Comparison of ENCODE assay signal across 20 cellular contexts in genomic region chr6:119344306-119344705, GRCh38. TPM values are rescaled to one million over a fixed set of nuclear protein-coding genes. Genes with fewer than 3 reads are reported as not detected.
DNase-seq lines count a peak whose midpoint lies in the region; ATAC-seq and TF ChIP-seq lines count a peak whose summit lies in the region.
"Had no signal": no experiment of that assay in that cellular context is flagged by ENCODE, and none has a peak within 500 bp of the region (broad histone marks: within the 10 kb centered on the region; RNA-seq: fewer than 3 reads in every experiment).

No MANE protein-coding gene starts in this region.

- H3K4me3 ChIP-seq in right cardiac atrium (ENCODE audit: low read length) (no peak overlapping the region), left lung (no peak overlapping the region)

- H3K4me1 ChIP-seq in right cardiac atrium (ENCODE audit: control insufficient read depth, insufficient read depth, low read length) (peaks cover 7% of the 10 kb centered on the region), left lung (peaks cover 19 to 84% of the 10 kb centered on the region in 2 donors)

- H3K9me3 Mint-ChIP-seq in activated T-helper 17 cell treated with anti-CD3 and anti-CD28 coated beads, Interleukin-2, amount 50 U/mL, for 72 hours: no peaks in the 10 kb centered on the region
- H3K9me3 Mint-ChIP-seq: activated naive CD8-positive, alpha-beta T cell treated with anti-CD3 and anti-CD28 coated beads, Interleukin-2, amount 10 ng/mL, durations not matched to agents 7 days and 5 days had no signal

- no peak for TF ChIP-seq CTCF in left lung (IDR thresholded peaks at IDR 0.05)

- H3K27ac Mint-ChIP-seq in activated T-helper 17 cell treated with anti-CD3 and anti-CD28 coated beads, Interleukin-2, amount 50 U/mL, for 72 hours: no peak overlapping the region
- H3K27ac Mint-ChIP-seq: activated naive CD8-positive, alpha-beta T cell treated with anti-CD3 and anti-CD28 coated beads, Interleukin-2, amount 10 ng/mL, durations not matched to agents 7 days and 5 days had no signal

- H3K27me3 Mint-ChIP-seq in activated T-helper 17 cell treated with anti-CD3 and anti-CD28 coated beads, Interleukin-2, amount 50 U/mL, for 72 hours: no peaks in the 10 kb centered on the region
- H3K27me3 Mint-ChIP-seq: activated naive CD8-positive, alpha-beta T cell treated with anti-CD3 and anti-CD28 coated beads, Interleukin-2, amount 10 ng/mL, durations not matched to agents 7 days and 5 days had no signal

- intact Hi-C loops in right cardiac atrium (cut with DNase I): no loop called here
- intact Hi-C loops in Right ventricle myocardium inferior (cut with DNase I): loop anchor here (10.0 kb wide), 1 partner anchor 200 kb away; no protein-coding TSS in a partner anchor
- intact Hi-C loops in left lung (cut with DNase I): no loop called here

- no peaks in the 10 kb centered on the region for H3K9me3 ChIP-seq in right cardiac atrium (ENCODE audit: control insufficient read depth, low read length)
- H3K9me3 ChIP-seq in left lung: no peaks in the 10 kb centered on the region
- H3K9me3 ChIP-seq: pancreas, spleen had no signal

- H3K36me3 Mint-ChIP-seq in activated T-helper 17 cell treated with anti-CD3 and anti-CD28 coated beads, Interleukin-2, amount 50 U/mL, for 72 hours (ENCODE audit: low read depth): peaks cover 69% of the 10 kb centered on the region

- H3K36me3 ChIP-seq in left lung: no peaks in the 10 kb centered on the region
- H3K36me3 ChIP-seq: pancreas had no signal

- no peak overlapping the region for H3K27ac ChIP-seq in right cardiac atrium (ENCODE audit: low read length)
- H3K27ac ChIP-seq in left lung: no peak overlapping the region
- H3K27ac ChIP-seq: pancreas had no signal

- WGBS in right cardiac atrium: 47% methylated on average over 1 of the region's 1 CpG

- no peaks in the 10 kb centered on the region for H3K27me3 ChIP-seq in right cardiac atrium (ENCODE audit: control insufficient read depth, insufficient read depth)
- H3K27me3 ChIP-seq in left lung: no peaks in the 10 kb centered on the region
- H3K27me3 ChIP-seq: pancreas, spleen had no signal

- H3K4me1 Mint-ChIP-seq in activated T-helper 17 cell treated with anti-CD3 and anti-CD28 coated beads, Interleukin-2, amount 50 U/mL, for 72 hours: peaks cover 50% of the 10 kb centered on the region

- no peak for ATAC-seq in right cardiac atrium
- no peak for ATAC-seq in Right ventricle myocardium inferior
- ATAC-seq in activated T-helper 17 cell treated with anti-CD3 and anti-CD28 coated beads, Interleukin-2, amount 50 U/mL, for 72 hours (replicated peaks): no peak
- ATAC-seq in left lung: peak; percentile 31
- ATAC-seq in HG02642 (IDR thresholded peaks at IDR 0.05; ENCODE audit: poor library complexity, unreplicated experiment): no peak
- no peak for ATAC-seq in GM19463 (IDR thresholded peaks at IDR 0.05; ENCODE audit: unreplicated experiment)
- ATAC-seq in GM19395 (IDR thresholded peaks at IDR 0.05; ENCODE audit: unreplicated experiment): no peak

- DNase-seq in right cardiac atrium (peak in 2 of 3 donors; percentile 24 to 48), Right ventricle myocardium inferior (ENCODE audit: missing footprints) (no peak), left lung (no peak), NCI-H2171 (lab: John Stamatoyannopoulos, UW) (no peak)
- DNase-seq: activated CD4-positive, CD25-positive, alpha-beta regulatory T cell treated with anti-CD3 and anti-CD28 coated beads, Interleukin-2, amount 50 U/mL, for 72 hours; activated naive CD8-positive, alpha-beta T cell treated with anti-CD3 and anti-CD28 coated beads, Interleukin-2, amount 10 ng/mL, durations not matched to agents 7 days and 5 days; cerebellar nuclear complex; DMS153; glutamatergic neuron; KBM-7; NCI-H1105; pancreas; Right ventricle myocardium superior; spleen; stimulated activated naive CD4-positive, alpha-beta T cell; T-helper 9 cell had no signal

- peak overlapping the region; percentile 89 for H3K4me3 Mint-ChIP-seq in activated T-helper 17 cell treated with anti-CD3 and anti-CD28 coated beads, Interleukin-2, amount 50 U/mL, for 72 hours
- H3K4me3 Mint-ChIP-seq: activated naive CD8-positive, alpha-beta T cell treated with anti-CD3 and anti-CD28 coated beads, Interleukin-2, amount 10 ng/mL, durations not matched to agents 7 days and 5 days had no signal

RNA-seq across cellular contexts. Expression of gene MAN1A1, which starts 5.3 kb away (rescaled TPM):
- 10 to 100 TPM; 14.1 to 29.7 (median 22.7) TPM for total RNA-seq in right cardiac atrium
- 11.6 TPM for polyA plus RNA-seq in right cardiac atrium
- total RNA-seq in Right ventricle myocardium inferior: 22.4 TPM
- 10 to 100 TPM; 19.1 to 23.6 TPM for total RNA-seq in activated T-helper 17 cell treated with anti-CD3 and anti-CD28 coated beads, Interleukin-2, amount 50 U/mL, for 72 hours
- 10 to 100 TPM; 49.6 to 58.7 TPM for total RNA-seq in left lung

Comparison
In these comparisons a context has a peak if more than half of its experiments do, and no peak if none do; other contexts are left out.
1. DNase-seq: peak in right cardiac atrium (2 of 3); none in Right ventricle myocardium inferior (single experiment), left lung (0 of 2) and NCI-H2171 (single experiment).